ENCODE assay signal across 8 cellular contexts in genomic region chr7:95687759-95688343, GRCh38.
DNase-seq lines count a peak whose midpoint lies in the region; ATAC-seq and TF ChIP-seq lines count a peak whose summit lies in the region.

No MANE protein-coding gene starts in this region.

- no peaks in the 10 kb centered on the region for H3K9me2 ChIP-seq in OCI-LY7 (ENCODE audit: insufficient read depth, low read length)

- H3K9me3 Mint-ChIP-seq in osteocyte (ENCODE audit: unreplicated experiment): no peaks in the 10 kb centered on the region

- no peak overlapping the region for H3K4me3 ChIP-seq in OCI-LY7 (ENCODE audit: low read depth, low read length, poor library complexity, severe bottlenecking)

- H3K4me1 Mint-ChIP-seq in osteocyte (ENCODE audit: unreplicated experiment): peaks cover 4% of the 10 kb centered on the region

- TF ChIP-seq CTCF in OCI-LY7 (conservative IDR thresholded peaks at IDR 0.05; ENCODE audit: low read length) (peak; percentile 63), osteocyte (IDR thresholded peaks at IDR 0.05) (peak; percentile 60)

- no peaks in the 10 kb centered on the region for H3K79me2 ChIP-seq in OCI-LY7 (ENCODE audit: insufficient read depth, low read depth, low read length)

- intact Hi-C loops in OCI-LY7 (cut with micrococcal nuclease; ENCODE audit: unreplicated experiment): no loop called here

- H3K4me2 ChIP-seq in OCI-LY7 (ENCODE audit: low read length): no peak overlapping the region

- peaks cover 25% of the 10 kb centered on the region for H3K27me3 Mint-ChIP-seq in osteocyte (ENCODE audit: unreplicated experiment)

- H3K9me3 ChIP-seq in OCI-LY7 (ENCODE audit: low read length): no peaks in the 10 kb centered on the region

- H3K27ac Mint-ChIP-seq in osteocyte (ENCODE audit: unreplicated experiment): no peak overlapping the region

- DNase-seq in DMS114 treated with DMSO at 0.1 percent for 48 hours (lab: John Stamatoyannopoulos, UW; ENCODE audit: unreplicated experiment) (peak; percentile 20), OCI-LY7 (ENCODE audit: low spot score) (peak; percentile 8), erythroblast (lab: John Stamatoyannopoulos, UW) (peak; percentile 54 to 55), osteocyte (ENCODE audit: extremely low spot score, unreplicated experiment) (no peak), activated T-cell treated with anti-CD3 and anti-CD28 coated beads for 4 hours (no peak)

- no peaks in the 10 kb centered on the region for H3K4me1 ChIP-seq in OCI-LY7 (ENCODE audit: insufficient read depth, low read length, poor library complexity, severe bottlenecking)

- H3K36me3 ChIP-seq in OCI-LY7 (ENCODE audit: insufficient read depth, low read length): no peaks in the 10 kb centered on the region

- no peak overlapping the region for H3K4me3 Mint-ChIP-seq in osteocyte (ENCODE audit: unreplicated experiment)

- TF ChIP-seq POLR2A in erythroblast (IDR thresholded peaks at IDR 0.05; ENCODE audit: low read length): no peak

- no peak overlapping the region for H3K27ac ChIP-seq in OCI-LY7 (ENCODE audit: low read depth, low read length, poor library complexity, severe bottlenecking)

- no peaks in the 10 kb centered on the region for H3K36me3 Mint-ChIP-seq in osteocyte (ENCODE audit: unreplicated experiment)

- CTCF ChIA-PET in OCI-LY7 (lab: Charles Lee; ENCODE audit: unreplicated experiment): interaction anchor here (0.6 to 1.6 kb wide), 2 partner anchors 72 to 176 kb away, joined by 3 to 5 read pairs; no protein-coding TSS in a partner anchor

- H2AFZ ChIP-seq in OCI-LY7 (ENCODE audit: low read length): no peak overlapping the region

- H4K20me1 ChIP-seq in OCI-LY7 (ENCODE audit: insufficient read depth, low read length): no peaks in the 10 kb centered on the region

- POLR2A ChIA-PET in OCI-LY7 (lab: Charles Lee): interaction anchor here (2.0 kb wide), 1 partner anchor 162 kb away, joined by 4 read pairs; no protein-coding TSS in a partner anchor

- ATAC-seq in HG02870 (IDR thresholded peaks at IDR 0.05; ENCODE audit: unreplicated experiment): peak; percentile 42
- ATAC-seq in GM19397 (IDR thresholded peaks at IDR 0.05; ENCODE audit: unreplicated experiment): no peak
- no peak for ATAC-seq in HG02938 (IDR thresholded peaks at IDR 0.05; ENCODE audit: unreplicated experiment)

- BruUV-seq in OCI-LY7 (replicated peaks; lab: Mats Ljungman, UMichigan): no TSS peak

Comparison
In these comparisons a context has a peak if more than half of its experiments do, and no peak if none do; other contexts are left out.
1. DNase-seq: peak in DMS114 treated with DMSO at 0.1 percent for 48 hours (single experiment), OCI-LY7 (single experiment) and erythroblast (2 of 2); none in osteocyte (single experiment) and activated T-cell treated with anti-CD3 and anti-CD28 coated beads for 4 hours (single experiment).